ENCODE assay signal across 13 cellular contexts in the genomic region with DNA sequence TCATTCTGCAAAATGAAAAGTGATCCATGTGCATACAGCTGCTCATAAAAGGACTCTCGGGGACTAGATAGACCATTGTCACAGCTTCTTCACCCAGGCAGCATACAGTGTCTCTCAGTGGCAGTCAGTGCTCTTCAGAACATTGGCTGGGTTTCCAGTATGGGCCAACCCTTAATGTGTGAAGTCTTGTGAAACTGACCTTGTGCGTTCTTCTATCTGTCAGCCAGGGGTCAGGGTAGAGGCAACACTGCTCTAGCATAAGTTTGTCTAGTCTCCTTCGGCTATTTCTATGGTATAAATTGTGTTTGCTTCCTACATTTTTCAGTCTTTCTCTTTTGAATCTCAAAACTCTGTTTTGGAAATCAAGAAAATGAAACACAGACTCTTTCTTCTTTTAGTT. TPM values are rescaled to one million over a fixed set of nuclear protein-coding genes. Genes with fewer than 3 reads are reported as not detected.
DNase-seq lines count a peak whose midpoint lies in the region; ATAC-seq, FAIRE-seq and TF ChIP-seq lines count a peak whose summit lies in the region.
"Had no signal": no experiment of that assay in that cellular context is flagged by ENCODE, and none has a peak within 500 bp of the region (broad histone marks: within the 10 kb centered on the region; RNA-seq: fewer than 3 reads in every experiment).

No MANE protein-coding gene starts in this region.

- peak; percentile 85 for ATAC-seq in HCT116

- no peaks in the 10 kb centered on the region for H3K36me3 Mint-ChIP-seq in Calu3 (ENCODE audit: insufficient read depth, unreplicated experiment)
- H3K36me3 Mint-ChIP-seq: activated naive CD8-positive, alpha-beta T cell had no signal

- H2AFZ ChIP-seq in HCT116 (ENCODE audit: low read depth, low read length, poor library complexity, severe bottlenecking): no peak overlapping the region
- no peak overlapping the region for H2AFZ ChIP-seq in keratinocyte (ENCODE audit: control insufficient read depth, low read length)

- no peak overlapping the region for H3K27ac Mint-ChIP-seq in Calu3 (ENCODE audit: unreplicated experiment)
- H3K27ac Mint-ChIP-seq: activated naive CD8-positive, alpha-beta T cell had no signal

- H3K36me3 ChIP-seq in HCT116 (ENCODE audit: control insufficient read depth in 1 of 2, insufficient read depth in 2 of 2, low read length in 2 of 2) (no peaks in the 10 kb centered on the region), keratinocyte (ENCODE audit: control insufficient read depth in 2 of 2, extremely low read depth in 1 of 2, insufficient read depth in 2 of 2, low read length in 2 of 2) (no peaks in the 10 kb centered on the region)
- H3K36me3 ChIP-seq: HAP-1, MG63 had no signal

- H3K9me2 ChIP-seq in HCT116 (ENCODE audit: insufficient read depth): no peaks in the 10 kb centered on the region

- H3K4me3 ChIP-seq in HCT116 (replicated peaks in 1 of 2; ENCODE audit: low read depth in 1 of 2, low read length in 2 of 2): no peak overlapping the region
- H3K4me3 ChIP-seq in keratinocyte (ENCODE audit: control insufficient read depth in 2 of 3, extremely low read depth in 1 of 3, insufficient read depth in 2 of 3, low read depth in 1 of 3, low read length in 3 of 3): no peak overlapping the region
- H3K4me3 ChIP-seq: HAP-1, MG63 had no signal

- no peak for FAIRE-seq in keratinocyte (lab: Jason Lieb, UNC)
- FAIRE-seq: D721Med had no signal

- no peaks in the 10 kb centered on the region for H3K4me1 Mint-ChIP-seq in Calu3 (ENCODE audit: low read depth, unreplicated experiment)

- TF ChIP-seq POLR2A in HCT116 (IDR thresholded peaks at IDR 0.05; ENCODE audit: borderline replicate concordance, extremely low read depth, insufficient read depth, insufficient read length): no peak

- CTCF ChIA-PET in Calu3 (lab: Charles Lee) (no interaction called here), HCT116 (lab: Charles Lee) (interaction anchor here (1.0 to 1.3 kb wide), 3 partner anchors 11 to 17 kb away, joined by 3 to 6 read pairs (median 3); no protein-coding TSS in a partner anchor)

- H3K9me3 ChIP-seq in HCT116 (ENCODE audit: control insufficient read depth in 1 of 2, insufficient read depth in 1 of 2, low read depth in 1 of 2, low read length in 2 of 2): no peaks in the 10 kb centered on the region
- H3K9me3 ChIP-seq in keratinocyte (ENCODE audit: control insufficient read depth, low read depth, low read length): no peaks in the 10 kb centered on the region
- H3K9me3 ChIP-seq: HAP-1, MG63 had no signal

- H4K20me1 ChIP-seq in HCT116 (ENCODE audit: insufficient read depth) (no peaks in the 10 kb centered on the region), keratinocyte (ENCODE audit: control insufficient read depth, extremely low read depth, insufficient read depth, low read length) (no peaks in the 10 kb centered on the region)

- H3K79me2 ChIP-seq in HCT116 (ENCODE audit: insufficient read depth, low read length) (no peaks in the 10 kb centered on the region), keratinocyte (ENCODE audit: control insufficient read depth, insufficient read depth, low read length) (no peaks in the 10 kb centered on the region)

- POLR2A ChIA-PET in HCT116 (lab: Charles Lee): no interaction called here

- TF ChIP-seq RAD21 in HCT116 (IDR thresholded peaks at IDR 0.05; ENCODE audit: low read depth): no peak

- H3K9me1 ChIP-seq in keratinocyte (ENCODE audit: control insufficient read depth, extremely low read depth, insufficient read depth, low read length): no peaks in the 10 kb centered on the region

- H3K27me3 ChIP-seq in HCT116 (ENCODE audit: insufficient read depth, low read length) (no peaks in the 10 kb centered on the region), keratinocyte (ENCODE audit: control insufficient read depth, extremely low read depth, insufficient read depth, low read length) (no peaks in the 10 kb centered on the region)
- H3K27me3 ChIP-seq: MG63 had no signal

- H3K27ac ChIP-seq in HCT116 (ENCODE audit: low read depth, low read length) (no peak overlapping the region), keratinocyte (ENCODE audit: control insufficient read depth, insufficient read depth, low read length) (no peak overlapping the region)

- no peak for DNase-seq in Calu3
- DNase-seq in HCT116 (ENCODE audit: low read depth, low spot score): no peak
- peak; percentile 3 for DNase-seq in RPMI8226
- DNase-seq in keratinocyte (ENCODE audit: low read depth, low spot score): no peak
- DNase-seq in NCI-H1694 (lab: John Stamatoyannopoulos, UW): no peak
- no peak for DNase-seq in activated effector memory CD4-positive, alpha-beta T cell treated with anti-CD3 and anti-CD28 coated beads, Interleukin-2, amount 50 U/mL, for 16 hours
- DNase-seq in glomerular visceral epithelial cell (ENCODE audit: extremely low spot score): no peak
- no peak for DNase-seq in NCI-H1092 treated with DMSO at 0.1 percent for 48 hours (lab: John Stamatoyannopoulos, UW)
- DNase-seq: MG63, occipital lobe had no signal

- H3K4me2 ChIP-seq in HCT116 (ENCODE audit: low read length) (no peak overlapping the region), keratinocyte (ENCODE audit: control insufficient read depth, extremely low read depth, insufficient read depth, low read depth, low read length) (no peak overlapping the region)

- H3K4me1 ChIP-seq in HCT116 (ENCODE audit: control insufficient read depth in 1 of 2, insufficient read depth in 2 of 2, low read length in 2 of 2) (no peaks in the 10 kb centered on the region), keratinocyte (ENCODE audit: control insufficient read depth, extremely low read depth, insufficient read depth, low read length) (no peaks in the 10 kb centered on the region)
- H3K4me1 ChIP-seq: HAP-1 had no signal

- TF ChIP-seq CTCF in Calu3 (IDR thresholded peaks at IDR 0.05; ENCODE audit: unreplicated experiment) (peak; percentile 15), HCT116 (IDR thresholded peaks at IDR 0.05 in 2 of 3, conservative IDR thresholded peaks at IDR 0.05 in 1 of 3; ENCODE audit: borderline replicate concordance in 1 of 3, insufficient read depth in 1 of 3, low read depth in 2 of 3, low read length in 2 of 3) (peak in 2 of 3 experiments; percentile 43 to 60; a peak in 4 of 6 replicates), keratinocyte (optimal IDR thresholded peaks at IDR 0.05 in 1 of 3, IDR thresholded peaks at IDR 0.05 in 1 of 3, conservative IDR thresholded peaks at IDR 0.05 in 1 of 3; ENCODE audit: extremely low read depth in 1 of 3, insufficient read depth in 2 of 3, low read length in 3 of 3) (peak in 2 of 3 experiments; percentile 11 to 14)

- no peaks in the 10 kb centered on the region for H3K27me3 Mint-ChIP-seq in Calu3 (ENCODE audit: unreplicated experiment)

- intact Hi-C loops in Calu3 (cut with micrococcal nuclease; ENCODE audit: unreplicated experiment): no loop called here
- intact Hi-C loops in HCT116 (cut with micrococcal nuclease): no loop called here

- no peaks in the 10 kb centered on the region for H3K9me3 Mint-ChIP-seq in Calu3 (ENCODE audit: low read depth, unreplicated experiment)

- BruUV-seq in Calu3 (replicated peaks; lab: Mats Ljungman, UMichigan) (no TSS peak), HCT116 (replicated peaks; lab: Mats Ljungman, UMichigan) (no TSS peak)

- H3K9ac ChIP-seq in HCT116 (ENCODE audit: low read length) (no peak overlapping the region), keratinocyte (ENCODE audit: control insufficient read depth, extremely low read depth, insufficient read depth, low read length) (no peak overlapping the region)

- dilution Hi-C loops in keratinocyte (cut with MboI; ENCODE audit: extremely low pct_ligation_motif_present, low sequenced_read_pairs): no loop called here

- no peak overlapping the region for H3K4me3 Mint-ChIP-seq in Calu3 (ENCODE audit: low read depth, unreplicated experiment)
- H3K4me3 Mint-ChIP-seq: activated naive CD8-positive, alpha-beta T cell had no signal

- RAD21 ChIA-PET in HCT116 (lab: Charles Lee; ENCODE audit: low non-redundant PET in 1 of 2, low total read pairs in 2 of 2, uncharacterized antibody in 2 of 2, unreplicated experiment in 2 of 2): no interaction called here

TF ChIP-seq in HCT116, 20 proteins besides CTCF, POLR2A, EP300 and RAD21 (continues in another document):
- TF ChIP-seq SP1 (IDR thresholded peaks at IDR 0.05; ENCODE audit: low read depth) (no peak), TCF7L2 (IDR thresholded peaks at IDR 0.05; ENCODE audit: borderline replicate concordance, extremely low read depth, insufficient read depth, insufficient read length) (no peak), ZNF274 (IDR thresholded peaks at IDR 0.05; ENCODE audit: low read depth, low read length) (no peak), CBX3 (IDR thresholded peaks at IDR 0.05; ENCODE audit: low read depth) (no peak), ELF1 (IDR thresholded peaks at IDR 0.05; ENCODE audit: borderline replicate concordance, low read depth) (no peak), FOSL1 (IDR thresholded peaks at IDR 0.05; ENCODE audit: low read depth) (no peak), CEBPB (IDR thresholded peaks at IDR 0.05; ENCODE audit: low read depth) (no peak)
- TF ChIP-seq, protein P1, sequence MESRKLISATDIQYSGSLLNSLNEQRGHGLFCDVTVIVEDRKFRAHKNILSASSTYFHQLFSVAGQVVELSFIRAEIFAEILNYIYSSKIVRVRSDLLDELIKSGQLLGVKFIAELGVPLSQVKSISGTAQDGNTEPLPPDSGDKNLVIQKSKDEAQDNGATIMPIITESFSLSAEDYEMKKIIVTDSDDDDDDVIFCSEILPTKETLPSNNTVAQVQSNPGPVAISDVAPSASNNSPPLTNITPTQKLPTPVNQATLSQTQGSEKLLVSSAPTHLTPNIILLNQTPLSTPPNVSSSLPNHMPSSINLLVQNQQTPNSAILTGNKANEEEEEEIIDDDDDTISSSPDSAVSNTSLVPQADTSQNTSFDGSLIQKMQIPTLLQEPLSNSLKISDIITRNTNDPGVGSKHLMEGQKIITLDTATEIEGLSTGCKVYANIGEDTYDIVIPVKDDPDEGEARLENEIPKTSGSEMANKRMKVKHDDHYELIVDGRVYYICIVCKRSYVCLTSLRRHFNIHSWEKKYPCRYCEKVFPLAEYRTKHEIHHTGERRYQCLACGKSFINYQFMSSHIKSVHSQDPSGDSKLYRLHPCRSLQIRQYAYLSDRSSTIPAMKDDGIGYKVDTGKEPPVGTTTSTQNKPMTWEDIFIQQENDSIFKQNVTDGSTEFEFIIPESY (IDR thresholded peaks at IDR 0.05; ENCODE audit: extremely low read depth, insufficient replicate concordance, low read length): no peak

RNA-seq across cellular contexts. Expression of a gene that starts 37.0 kb away (rescaled TPM):
- total RNA-seq in Calu3 (2022): 1.9 and 4.2 TPM in 2 replicates
- total RNA-seq in HCT116 (2021; ENCODE audit: unreplicated experiment): not detected
- polyA plus RNA-seq in HCT116 (2012): not detected in 2 replicates
- not detected in 3 replicates for polyA plus RNA-seq in keratinocyte
- polyA plus RNA-seq in keratinocyte (2011; ENCODE audit: low read depth): not detected
- not detected in 2 replicates for polyA plus RNA-seq in keratinocyte (2011; cell fraction: cytosol; rRNA removed)
- polyA plus RNA-seq in keratinocyte (2011; cell fraction: nucleus; rRNA removed): not detected in 2 replicates
- polyA plus RNA-seq in keratinocyte (2012; ENCODE audit: low replicate concordance): not detected in 2 replicates
- polyA minus RNA-seq in keratinocyte: not detected in 3 replicates
- not detected for polyA minus RNA-seq in keratinocyte (2011; cell fraction: cytosol; rRNA and poly(A)+ RNA removed)
- not detected in 2 replicates for polyA minus RNA-seq in keratinocyte (2011; cell fraction: nucleus; rRNA and poly(A)+ RNA removed)
- total RNA-seq: occipital lobe had no signal
